Comparison of ENCODE assay signal across 18 cellular contexts in the genomic region with DNA sequence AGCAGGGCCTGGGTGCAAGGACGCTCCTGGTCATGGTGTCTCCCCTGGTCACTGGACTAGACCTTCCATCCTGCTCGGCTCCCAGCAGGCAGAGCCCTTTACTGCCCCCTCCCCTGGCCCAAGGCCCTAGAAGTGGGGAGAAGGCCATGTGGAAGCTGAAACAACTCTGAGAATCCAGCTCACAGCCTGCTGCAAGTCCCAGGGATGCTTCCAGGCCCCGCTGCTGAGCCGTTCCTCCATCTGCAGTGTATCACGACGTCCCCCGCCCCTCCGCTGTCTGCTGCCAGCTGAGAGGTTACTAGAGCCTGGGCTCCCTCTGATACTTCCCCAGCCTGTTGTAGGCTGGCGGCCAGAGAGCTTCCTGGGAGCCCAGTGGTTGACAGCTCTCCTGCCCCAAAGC.
"Had no signal": no experiment of that assay in that cellular context is flagged by ENCODE, and none has a peak within 500 bp of the region (broad histone marks: within the 10 kb centered on the region; RNA-seq: fewer than 3 reads in every experiment).

No MANE protein-coding gene starts in this region.

- H3K27ac Mint-ChIP-seq: activated CD8-positive, alpha-beta memory T cell treated with anti-CD3 and anti-CD28 coated beads, Interleukin-2, amount 10 ng/mL, durations not matched to agents 7 days and 5 days; activated naive CD4-positive, alpha-beta T cell treated with anti-CD3 and anti-CD28 coated beads for 36 hours; activated naive CD8-positive, alpha-beta T cell treated with anti-CD3 and anti-CD28 coated beads, Interleukin-2, amount 50 U/mL, for 24 hours; activated T-helper 2 cell treated with anti-CD3 and anti-CD28 coated beads, Interferon-gamma antibody, Interleukin-2, Interleukin-4, amounts not matched to agents 10 μg/mL and 5 μg/mL and 100 μg/mL, durations not matched to agents 14 hours and 24 hours and 36 hours; dendritic cell treated with granulocyte-macrophage colony-stimulating factor and Interleukin-4, amounts not matched to agents 40 ng/mL and 50 ng/mL, for 4 days; effector memory CD8-positive, alpha-beta T cell; mesothelial cell of epicardium; stimulated activated memory B cell treated with anti-CD40 and anti-IgM and Interleukin-4, amounts not matched to agents 10 μg/mL and 1 μg/mL and 100 μg/mL, for 72 hours had no signal

- H3K27ac ChIP-seq: epithelial cell of prostate, heart left ventricle, thyroid gland had no signal

- H3K4me1 Mint-ChIP-seq: mesothelial cell of epicardium had no signal

- H3K4me3 Mint-ChIP-seq: activated CD8-positive, alpha-beta memory T cell treated with anti-CD3 and anti-CD28 coated beads, Interleukin-2, amount 10 ng/mL, durations not matched to agents 7 days and 5 days; activated naive CD4-positive, alpha-beta T cell treated with anti-CD3 and anti-CD28 coated beads for 36 hours; activated naive CD8-positive, alpha-beta T cell treated with anti-CD3 and anti-CD28 coated beads, Interleukin-2, amount 50 U/mL, for 24 hours; dendritic cell treated with granulocyte-macrophage colony-stimulating factor and Interleukin-4, amounts not matched to agents 40 ng/mL and 50 ng/mL, for 4 days; effector memory CD8-positive, alpha-beta T cell; mesothelial cell of epicardium; stimulated activated memory B cell treated with anti-CD40 and anti-IgM and Interleukin-4, amounts not matched to agents 10 μg/mL and 1 μg/mL and 100 μg/mL, for 72 hours had no signal

- H3K27me3 ChIP-seq: thyroid gland had no signal

- H3K4me1 ChIP-seq: thyroid gland had no signal

- H3K36me3 Mint-ChIP-seq: activated CD8-positive, alpha-beta memory T cell treated with anti-CD3 and anti-CD28 coated beads, Interleukin-2, amount 10 ng/mL, durations not matched to agents 7 days and 5 days; mesothelial cell of epicardium; stimulated activated memory B cell treated with anti-CD40 and anti-IgM and Interleukin-4, amounts not matched to agents 10 μg/mL and 1 μg/mL and 100 μg/mL, for 72 hours had no signal

- DNase-seq: activated CD4-positive, alpha-beta T cell treated with anti-CD3 and anti-CD28 coated beads, Interleukin-2, amount 50 U/mL, for 4 hours; activated CD4-positive, CD25-positive, alpha-beta regulatory T cell treated with anti-CD3 and anti-CD28 coated beads, Interleukin-2, amount 50 U/mL, for 72 hours; activated CD8-positive, alpha-beta memory T cell treated with anti-CD3 and anti-CD28 coated beads, Interleukin-2, amount 10 ng/mL, durations not matched to agents 7 days and 5 days; activated naive CD4-positive, alpha-beta T cell treated with anti-CD3 and anti-CD28 coated beads for 36 hours; activated naive CD8-positive, alpha-beta T cell treated with anti-CD3 and anti-CD28 coated beads, Interleukin-2, amount 50 U/mL, for 24 hours; activated T-cell treated with anti-CD3 and anti-CD28 coated beads, Interleukin-2, amount 50 U/mL, for 1 hour; aorta; effector memory CD8-positive, alpha-beta T cell; foreskin melanocyte; T-helper 9 cell; thyroid gland had no signal

- H3K4me3 ChIP-seq: heart left ventricle, lung, thyroid gland had no signal

- ATAC-seq: activated CD8-positive, alpha-beta memory T cell treated with anti-CD3 and anti-CD28 coated beads, Interleukin-2, amount 10 ng/mL, durations not matched to agents 7 days and 5 days; activated naive CD8-positive, alpha-beta T cell treated with anti-CD3 and anti-CD28 coated beads, Interleukin-2, amount 50 U/mL, for 24 hours; effector memory CD8-positive, alpha-beta T cell; heart left ventricle; stimulated activated memory B cell treated with anti-CD40 and anti-IgM and Interleukin-4, amounts not matched to agents 10 μg/mL and 1 μg/mL and 100 μg/mL, for 72 hours had no signal

- H3K9me3 Mint-ChIP-seq: activated naive CD4-positive, alpha-beta T cell treated with anti-CD3 and anti-CD28 coated beads for 36 hours; activated naive CD8-positive, alpha-beta T cell treated with anti-CD3 and anti-CD28 coated beads, Interleukin-2, amount 50 U/mL, for 24 hours; activated T-helper 2 cell treated with anti-CD3 and anti-CD28 coated beads, Interferon-gamma antibody, Interleukin-2, Interleukin-4, amounts not matched to agents 10 μg/mL and 5 μg/mL and 100 μg/mL, durations not matched to agents 14 hours and 24 hours and 36 hours; dendritic cell treated with granulocyte-macrophage colony-stimulating factor and Interleukin-4, amounts not matched to agents 40 ng/mL and 50 ng/mL, for 4 days; effector memory CD8-positive, alpha-beta T cell; mesothelial cell of epicardium; stimulated activated memory B cell treated with anti-CD40 and anti-IgM and Interleukin-4, amounts not matched to agents 10 μg/mL and 1 μg/mL and 100 μg/mL, for 72 hours had no signal

- H3K27me3 Mint-ChIP-seq: activated CD8-positive, alpha-beta memory T cell treated with anti-CD3 and anti-CD28 coated beads, Interleukin-2, amount 10 ng/mL, durations not matched to agents 7 days and 5 days; activated naive CD8-positive, alpha-beta T cell treated with anti-CD3 and anti-CD28 coated beads, Interleukin-2, amount 50 U/mL, for 24 hours; dendritic cell treated with granulocyte-macrophage colony-stimulating factor and Interleukin-4, amounts not matched to agents 40 ng/mL and 50 ng/mL, for 4 days had no signal
